8 cellular contexts compared by ENCODE assay signal in genomic region chr12:22046968-22047390, GRCh38. TPM values are rescaled to one million over a fixed set of nuclear protein-coding genes. Genes with fewer than 3 reads are reported as not detected.
A peak's percentile ranks its signal among the peaks of the same experiment; 100 is the strongest.
DNase-seq lines count a peak whose midpoint lies in the region; ATAC-seq and TF ChIP-seq lines count a peak whose summit lies in the region.

No MANE protein-coding gene starts in this region.

- no peak overlapping the region for H2BK12ac ChIP-seq in trophoblast cell (ENCODE audit: low read length)

- H4K20me1 ChIP-seq in PC-3 (ENCODE audit: low read length) = peaks cover 4% of the 10 kb centered on the region; the same call in 1 of the 2 replicates

- H3K79me1 ChIP-seq in trophoblast cell (ENCODE audit: low read length) = peaks cover 6% of the 10 kb centered on the region

- H4K91ac ChIP-seq in trophoblast cell (ENCODE audit: low read depth, low read length) = peak overlapping the region; percentile 25

- no CpG with 5 or more reads among the region's 6 CpGs for WGBS in trophoblast cell (ENCODE audit: extremely low coverage, insufficient coverage, insufficient read length)

- H2BK120ac ChIP-seq in trophoblast cell (ENCODE audit: insufficient read depth, low read length, poor library complexity) = no peak overlapping the region

- H3K23ac ChIP-seq in trophoblast cell (ENCODE audit: low read length) = no peak overlapping the region

- DNase-seq in PC-3 (peak; percentile 21), epithelial cell of esophagus (ENCODE audit: low read depth) (no peak), trophoblast cell (no peak), amniotic stem cell (lab: John Stamatoyannopoulos, UW) (no peak), UCSD-AML1 (lab: John Stamatoyannopoulos, UW; ENCODE audit: unreplicated experiment) (no peak), Ammon's horn (ENCODE audit: low spot score) (no peak)
- no peak for DNase-seq in activated CD4-positive, CD25-positive, alpha-beta regulatory T cell (lab: John Stamatoyannopoulos, UW)

- TF ChIP-seq POLR2A in GM18505 (IDR thresholded peaks at IDR 0.05; ENCODE audit: borderline replicate concordance, extremely low read depth, insufficient read depth, insufficient read length) = no peak

- no peak overlapping the region for H4K12ac ChIP-seq in trophoblast cell (ENCODE audit: low read depth, low read length)

- H2AFZ ChIP-seq in PC-3 (ENCODE audit: low read length) (peak overlapping the region; percentile 98), trophoblast cell (ENCODE audit: insufficient read depth, low read length, poor library complexity) (peak overlapping the region; percentile 82)

- H4K8ac ChIP-seq in trophoblast cell (ENCODE audit: low read depth, low read length) = peak overlapping the region; percentile 97

- H3K9me3 ChIP-seq in PC-3 (ENCODE audit: low read length) (no peaks in the 10 kb centered on the region), trophoblast cell (ENCODE audit: insufficient read depth, low read depth, low read length) (no peaks in the 10 kb centered on the region)

- H3K4me1 ChIP-seq in PC-3 (ENCODE audit: insufficient read depth, low read length) (peaks cover 23% of the 10 kb centered on the region), trophoblast cell (ENCODE audit: control insufficient read depth in 1 of 2, insufficient read depth in 2 of 2, low read length in 2 of 2) (no peaks in the 10 kb centered on the region)

- no peak overlapping the region for H3K18ac ChIP-seq in trophoblast cell (ENCODE audit: low read length)

- BruUV-seq in PC-3 (replicated peaks; lab: Mats Ljungman, UMichigan) = no TSS peak

- H3K79me2 ChIP-seq in PC-3 (ENCODE audit: low read length) (peaks cover 54% of the 10 kb centered on the region), trophoblast cell (ENCODE audit: control insufficient read depth, insufficient read depth, low read length, poor library complexity) (peaks cover 7% of the 10 kb centered on the region)

- TF ChIP-seq CTCF in PC-3 (conservative IDR thresholded peaks at IDR 0.05; ENCODE audit: low read depth, low read length) (no peak), epithelial cell of esophagus (IDR thresholded peaks at IDR 0.05; ENCODE audit: insufficient read depth, low read depth, low read length, missing control alignments) (no peak)

- H2AK5ac ChIP-seq in trophoblast cell (ENCODE audit: low read length) = no peak overlapping the region

- POLR2A ChIA-PET in PC-3 (lab: Charles Lee; ENCODE audit: unreplicated experiment) = interaction anchor here (0.6 kb wide), 1 partner anchor 1220 kb away, joined by 3 read pairs; no protein-coding TSS in a partner anchor

- H3F3A ChIP-seq in PC-3 (ENCODE audit: low read length, unreplicated experiment) = peaks cover 9% of the 10 kb centered on the region

- no peak overlapping the region for H3K14ac ChIP-seq in trophoblast cell (ENCODE audit: low read length)

- H3K27ac ChIP-seq in PC-3 (ENCODE audit: low read length) = peak overlapping the region; percentile 61
- H3K27ac ChIP-seq in trophoblast cell (ENCODE audit: low read depth, low read length) = no peak overlapping the region

- CTCF ChIA-PET in PC-3 (lab: Charles Lee) = no interaction called here

- H3K27me3 ChIP-seq in PC-3 (ENCODE audit: low read length) (no peaks in the 10 kb centered on the region), trophoblast cell (ENCODE audit: insufficient read depth, low read length) (no peaks in the 10 kb centered on the region)

- ATAC-seq in GM18505 (IDR thresholded peaks at IDR 0.05; ENCODE audit: unreplicated experiment) (peak; percentile 31), PC-3 (peak; percentile 31)

- H3K9me2 ChIP-seq in PC-3 (replicated peaks; ENCODE audit: low read length) = no peaks in the 10 kb centered on the region

- H2BK5ac ChIP-seq in trophoblast cell (ENCODE audit: low read depth, low read length, poor library complexity) = no peak overlapping the region

- peak overlapping the region; percentile 82 for H3K4me2 ChIP-seq in PC-3 (ENCODE audit: low read length)
- H3K4me2 ChIP-seq in trophoblast cell (ENCODE audit: low read length) = peak overlapping the region; percentile 71

- intact Hi-C loops in PC-3 (cut with micrococcal nuclease) = loop anchor here (2.0 kb wide), 1 partner anchor 26 kb away; no protein-coding TSS in a partner anchor

- H3K4me3 ChIP-seq in PC-3 (ENCODE audit: low read length) = peak overlapping the region; percentile 94
- H3K4me3 ChIP-seq in epithelial cell of esophagus (ENCODE audit: low read length) = peak overlapping the region; percentile 85
- peak overlapping the region; percentile 95 for H3K4me3 ChIP-seq in trophoblast cell (ENCODE audit: low read depth, low read length)

- H3K36me3 ChIP-seq in PC-3 (ENCODE audit: low read depth, low read length) = no peaks in the 10 kb centered on the region
- H3K36me3 ChIP-seq in trophoblast cell (ENCODE audit: control insufficient read depth in 1 of 2, insufficient read depth in 2 of 2, low read length in 2 of 2) = peaks cover 0 to 1% of the 10 kb centered on the region in 2 experiments

- peak overlapping the region; percentile 96 for H3K9ac ChIP-seq in PC-3 (ENCODE audit: low read length)
- H3K9ac ChIP-seq in trophoblast cell (ENCODE audit: low read length) = peak overlapping the region; percentile 92

- peak overlapping the region; percentile 43 for H3K4ac ChIP-seq in trophoblast cell (ENCODE audit: low read depth, low read length)

RNA-seq across cellular contexts. Expression of gene CMAS, which starts 1.0 kb away (rescaled TPM):
- total RNA-seq in PC-3 (2014; rRNA removed) = 25.0 and 47.6 TPM in 2 replicates
- 53.8 and 54.3 TPM in 2 replicates for polyA plus RNA-seq in trophoblast cell (2013)
